Comparison of ENCODE assay signal across 8 cellular contexts in the genomic region with DNA sequence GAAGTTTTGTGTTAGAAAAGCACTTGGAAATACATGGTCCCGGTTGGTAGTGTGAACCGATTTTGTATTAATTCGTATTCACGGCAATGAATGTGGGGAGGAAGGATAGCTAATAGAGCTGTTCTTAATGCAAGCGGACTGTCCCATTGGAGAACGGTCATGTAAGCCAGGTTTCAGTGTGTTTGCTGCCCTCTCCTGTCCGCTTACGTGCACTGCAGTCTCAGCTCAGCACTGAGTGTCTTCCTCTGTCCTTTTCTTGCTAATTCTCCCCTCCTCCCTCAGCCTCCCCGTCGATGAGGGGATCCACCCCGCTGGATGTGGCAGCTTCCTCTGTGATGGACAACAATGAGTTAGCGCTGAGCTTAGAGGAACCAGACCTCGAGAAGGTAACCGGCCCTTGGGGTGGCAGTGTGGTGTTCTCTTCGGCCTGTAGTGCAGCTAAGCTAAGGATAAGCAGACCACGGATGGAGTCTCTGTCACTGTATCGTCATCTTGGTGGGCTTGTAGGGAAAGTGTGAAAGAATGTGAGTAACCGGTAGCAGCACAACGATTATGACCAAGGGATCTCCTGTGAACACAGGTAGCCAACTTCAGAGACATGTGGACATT.
DNase-seq lines count a peak whose midpoint lies in the region; ATAC-seq, FAIRE-seq and TF ChIP-seq lines count a peak whose summit lies in the region.

No MANE protein-coding gene starts in this region.

- H3K27ac ChIP-seq in SU-DHL-6 (ENCODE audit: low read depth, low read length) (no peak overlapping the region), left ventricle myocardium inferior (replicated peaks) (no peak overlapping the region)

- ATAC-seq in HG03097 (IDR thresholded peaks at IDR 0.05; ENCODE audit: low FRiP score, unreplicated experiment), result no peak

- H3K9me3 ChIP-seq in SU-DHL-6 (ENCODE audit: insufficient read depth, low read length) (no peaks in the 10 kb centered on the region), adipocyte (ENCODE audit: control insufficient read depth, low read length) (no peaks in the 10 kb centered on the region), left ventricle myocardium inferior (replicated peaks) (no peaks in the 10 kb centered on the region)

- no peaks in the 10 kb centered on the region for H3K9me2 ChIP-seq in SU-DHL-6 (replicated peaks; ENCODE audit: insufficient read depth, low read length)

- no peaks in the 10 kb centered on the region for H3K27me3 ChIP-seq in SU-DHL-6 (ENCODE audit: low read length)
- H3K27me3 ChIP-seq in adipocyte (replicated peaks; ENCODE audit: control insufficient read depth, insufficient read depth, low read length), result peaks cover 41% of the 10 kb centered on the region
- peaks cover 46% of the 10 kb centered on the region for H3K27me3 ChIP-seq in left ventricle myocardium inferior (ENCODE audit: low read depth)

- DNase-seq in C1 segment of cervical spinal cord (lab: John Stamatoyannopoulos, UW) (peak in 11 of 14 donors; percentile 5 to 60 (median 35)), GM19239 (ENCODE audit: insufficient read length, low spot score) (peak; percentile 21), adipocyte (ENCODE audit: low read depth) (peak; percentile 83), left ventricle myocardium inferior (peak; percentile 45), renal cortical epithelial cell (ENCODE audit: low read depth) (peak; percentile 74)

- H3K36me3 ChIP-seq in SU-DHL-6 (ENCODE audit: low read length) (no peaks in the 10 kb centered on the region), adipocyte (ENCODE audit: control insufficient read depth, insufficient read depth, low read length, severe bottlenecking) (no peaks in the 10 kb centered on the region), left ventricle myocardium inferior (no peaks in the 10 kb centered on the region)

- peak; percentile 94 for TF ChIP-seq CTCF in LNCAP (IDR thresholded peaks at IDR 0.05)
- peak; percentile 82 for TF ChIP-seq CTCF in SU-DHL-6 (IDR thresholded peaks at IDR 0.05; ENCODE audit: insufficient read depth, low read length, poor library complexity, severe bottlenecking)
- TF ChIP-seq CTCF in left ventricle myocardium inferior (IDR thresholded peaks at IDR 0.05; ENCODE audit: borderline replicate concordance), result peak; percentile 93

- H2AFZ ChIP-seq in SU-DHL-6 (ENCODE audit: low read depth, low read length, severe bottlenecking), result no peak overlapping the region

- no peaks in the 10 kb centered on the region for H4K20me1 ChIP-seq in SU-DHL-6 (ENCODE audit: low read depth, low read length)

- H3K9ac ChIP-seq in SU-DHL-6 (ENCODE audit: low read length), result no peak overlapping the region
- H3K9ac ChIP-seq in adipocyte (ENCODE audit: low read length), result no peak overlapping the region

- peak; percentile 94 for FAIRE-seq in GM19239 (lab: Jason Lieb, UNC)

- H3K4me1 ChIP-seq in adipocyte (ENCODE audit: control insufficient read depth, insufficient read depth, low read length), result no peaks in the 10 kb centered on the region
- peaks cover 6% of the 10 kb centered on the region for H3K4me1 ChIP-seq in left ventricle myocardium inferior

- intact Hi-C loops in left ventricle myocardium inferior (cut with micrococcal nuclease), result loop anchor here (10.0 kb wide), 1 partner anchor 406 kb away; no protein-coding TSS in a partner anchor

- no peaks in the 10 kb centered on the region for H3K79me2 ChIP-seq in SU-DHL-6 (ENCODE audit: insufficient read depth, low read length)

- no peak overlapping the region for H3K4me2 ChIP-seq in SU-DHL-6 (ENCODE audit: low read depth, low read length, poor library complexity, severe bottlenecking)

- H3F3A ChIP-seq in SU-DHL-6 (ENCODE audit: insufficient read depth), result no peaks in the 10 kb centered on the region

- H3K4me3 ChIP-seq in SU-DHL-6 (ENCODE audit: insufficient read depth, low read length, poor library complexity, severe bottlenecking) (no peak overlapping the region), adipocyte (ENCODE audit: low read length) (no peak overlapping the region), left ventricle myocardium inferior (no peak overlapping the region)

Comparison
In these comparisons a context has a peak if more than half of its experiments do, and no peak if none do; other contexts are left out.
1. DNase-seq: peak in every context shown above with its lines; median percentile 83 in adipocyte; 74 in renal cortical epithelial cell; 45 in left ventricle myocardium inferior; 35 in C1 segment of cervical spinal cord; 21 in GM19239.